In the genomic region with DNA sequence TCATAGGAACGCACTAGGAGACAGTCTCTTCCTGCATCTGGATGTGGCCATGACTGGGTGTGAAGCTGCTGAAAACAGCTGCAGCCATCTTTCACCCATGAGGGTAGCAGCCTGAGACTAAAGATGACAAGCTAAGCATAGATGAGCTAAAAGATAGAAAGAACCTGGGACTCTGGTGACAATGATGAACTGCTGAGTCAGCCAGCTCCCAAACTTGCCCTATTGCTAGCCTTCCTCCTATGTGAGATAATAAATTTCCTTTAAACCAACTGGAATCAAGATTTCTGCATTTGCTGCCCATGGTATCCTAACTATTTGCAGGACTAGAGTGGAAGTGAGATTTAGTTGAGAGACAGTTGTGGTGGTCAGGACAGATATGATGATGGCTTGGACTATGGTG, we compare ENCODE assay signal across 34 cellular contexts.
"Had no signal": no experiment of that assay in that cellular context is flagged by ENCODE, and none has a peak within 500 bp of the region (broad histone marks: within the 10 kb centered on the region; RNA-seq: fewer than 3 reads in every experiment).

No MANE protein-coding gene starts in this region.

- DNase-seq: activated B cell treated with CpG ODN at 0.5 μM for 24 hours; activated CD4-positive, alpha-beta memory T cell treated with anti-CD3 and anti-CD28 coated beads for 36 hours; activated CD4-positive, alpha-beta T cell treated with anti-CD3 and anti-CD28 coated beads for 4 hours; activated CD4-positive, alpha-beta T cell treated with anti-CD3 and anti-CD28 coated beads, Interleukin-2, amount 10 ng/mL, durations not matched to agents 24 days and 14 days; activated CD4-positive, alpha-beta T cell treated with anti-CD3 and anti-CD28 coated beads, Interleukin-2, amount 50 U/mL, for 1 hour; activated CD4-positive, alpha-beta T cell treated with anti-CD3 and anti-CD28 coated beads, Interleukin-2, amount 50 U/mL, for 4 hours; activated CD4-positive, CD25-positive, alpha-beta regulatory T cell treated with anti-CD3 and anti-CD28 coated beads, Interleukin-2, amount 50 U/mL, for 72 hours; activated CD8-positive, alpha-beta memory T cell treated with anti-CD3 and anti-CD28 coated beads, Interleukin-2, amount 50 U/mL, for 4 hours; activated CD8-positive, alpha-beta T cell treated with anti-CD3 and anti-CD28 coated beads for 36 hours; activated effector memory CD4-positive, alpha-beta T cell treated with anti-CD3 and anti-CD28 coated beads, Interleukin-2, amount 50 U/mL, for 16 hours; activated gamma-delta T cell treated with Interleukin-2 at 50 U/mL for 16 hours; activated naive CD4-positive, alpha-beta T cell; activated naive CD4-positive, alpha-beta T cell treated with anti-CD3 and anti-CD28 coated beads for 36 hours; activated naive CD4-positive, alpha-beta T cell treated with anti-CD3 and anti-CD28 coated beads, Interleukin-2, amount 50 U/mL, for 16 hours; activated naive CD8-positive, alpha-beta T cell treated with anti-CD3 and anti-CD28 coated beads for 36 hours; activated T-cell treated with anti-CD3 and anti-CD28 coated beads for 4 hours; activated T-cell treated with anti-CD3 and anti-CD28 coated beads, Interleukin-2, amount 50 U/mL, for 1 hour; activated T-cell treated with anti-CD3 and anti-CD28 coated beads, Interleukin-2, amount 50 U/mL, for 4 hours; activated T-cell treated with anti-CD3 and anti-CD28 coated beads, Interleukin-2, amount 50 U/mL, for 72 hours; adrenal gland; amniotic stem cell; aorta; body of pancreas; brain microvascular endothelial cell; central memory CD4-positive, alpha-beta T cell; T-helper 1 cell; T-helper 2 cell; T-helper 9 cell had no signal

- H3K27ac ChIP-seq: adrenal gland, body of pancreas, brain microvascular endothelial cell, breast epithelium, VCaP had no signal

- H3K4me3 ChIP-seq: adrenal gland, body of pancreas, breast epithelium had no signal

- H3K4me1 ChIP-seq: adrenal gland, body of pancreas, breast epithelium had no signal

- H3K36me3 ChIP-seq: adrenal gland, brain microvascular endothelial cell, breast epithelium had no signal

- FAIRE-seq: astrocyte, TTC549 had no signal

- H3K27me3 ChIP-seq: adrenal gland, body of pancreas, brain microvascular endothelial cell, breast epithelium had no signal

- H3K9me3 ChIP-seq: adrenal gland, body of pancreas had no signal

- ATAC-seq: activated CD8-positive, alpha-beta T cell treated with anti-CD3 and anti-CD28 coated beads for 36 hours; activated naive CD4-positive, alpha-beta T cell treated with anti-CD3 and anti-CD28 coated beads, Interleukin-2, amount 50 U/mL, for 72 hours; activated T-cell treated with anti-CD3 and anti-CD28 coated beads, Interleukin-2, amount 50 U/mL, for 4 hours; activated T-cell treated with anti-CD3 and anti-CD28 coated beads, Interleukin-2, amount 50 U/mL, for 72 hours; activated T-helper 17 cell treated with anti-CD3 and anti-CD28 coated beads, Interleukin-2, amount 50 U/mL, for 72 hours; body of pancreas had no signal
